Comparison of ENCODE assay signal across 21 cellular contexts in genomic region chr22:47178339-47178738, GRCh38.
DNase-seq lines count a peak whose midpoint lies in the region; ATAC-seq and TF ChIP-seq lines count a peak whose summit lies in the region.
"Had no signal": no experiment of that assay in that cellular context is flagged by ENCODE, and none has a peak within 500 bp of the region (broad histone marks: within the 10 kb centered on the region; RNA-seq: fewer than 3 reads in every experiment).

No MANE protein-coding gene starts in this region.

- ATAC-seq in upper lobe of right lung (no peak), Right ventricle myocardium superior (ENCODE audit: poor library complexity) (no peak), GM18858 (IDR thresholded peaks at IDR 0.05; ENCODE audit: unreplicated experiment) (no peak)
- ATAC-seq: A549, HCT116 had no signal

- peak; percentile 43 for DNase-seq in activated effector memory CD4-positive, alpha-beta T cell treated with anti-CD3 and anti-CD28 coated beads, Interleukin-2, amount 50 U/mL, for 16 hours
- DNase-seq in activated effector memory CD4-positive, alpha-beta T cell treated with Interleukin-2 at 50 U/mL for 16 hours: no peak
- DNase-seq in islet precursor cell: peak; percentile 25
- DNase-seq in ovary: peak in 4 of 5 donors; percentile 0 to 5 (median 2)
- DNase-seq in upper lobe of right lung: peak; percentile 26
- no peak for DNase-seq in NCI-H524 treated with DMSO at 0.1 percent for 48 hours (lab: John Stamatoyannopoulos, UW)
- DNase-seq in Right ventricle myocardium superior: no peak
- DNase-seq: AML-193; CD4-positive, alpha-beta memory T cell; DMS153; DMS79; GDM1; GOT3; H7; HFFc6 had no signal

- intact Hi-C loops in ovary (cut with DNase I): no loop called here
- intact Hi-C loops in upper lobe of right lung (cut with DNase I): no loop called here
- intact Hi-C loops in Right ventricle myocardium superior (cut with DNase I): no loop called here

- TF ChIP-seq POLR2A in ovary (IDR thresholded peaks at IDR 0.05): no peak

- H3K4me1 ChIP-seq in ovary (ENCODE audit: insufficient read depth) (peaks cover 11% of the 10 kb centered on the region), upper lobe of right lung (no peaks in the 10 kb centered on the region)
- H3K4me1 ChIP-seq: A549 had no signal

- TF ChIP-seq CTCF in ovary (IDR thresholded peaks at IDR 0.05) (no peak), upper lobe of right lung (IDR thresholded peaks at IDR 0.05) (no peak)

- no peak for TF ChIP-seq EP300 in ovary (IDR thresholded peaks at IDR 0.05)

- H3K9me3 ChIP-seq in ovary (no peaks in the 10 kb centered on the region), upper lobe of right lung (no peaks in the 10 kb centered on the region)
- H3K9me3 ChIP-seq: A549 had no signal

- H3K27ac ChIP-seq in ovary (no peak overlapping the region), upper lobe of right lung (no peak overlapping the region)
- H3K27ac ChIP-seq: 22Rv1, A549, C4-2B, HL-60 had no signal

- no peak overlapping the region for H3K4me3 ChIP-seq in ovary
- no peak overlapping the region for H3K4me3 ChIP-seq in upper lobe of right lung
- H3K4me3 ChIP-seq: A549 had no signal

- 93 to 95% (median 93%) methylated on average over 5 of the region's 5 CpGs for WGBS in ovary, 3 donors

- H3K36me3 ChIP-seq in ovary (no peaks in the 10 kb centered on the region), upper lobe of right lung (no peaks in the 10 kb centered on the region)

- H3K27me3 ChIP-seq in ovary (no peaks in the 10 kb centered on the region), upper lobe of right lung (no peaks in the 10 kb centered on the region)

Comparison
In these comparisons a context has a peak if more than half of its experiments do, and no peak if none do; other contexts are left out.
1. DNase-seq: peak in activated effector memory CD4-positive, alpha-beta T cell treated with anti-CD3 and anti-CD28 coated beads, Interleukin-2, amount 50 U/mL, for 16 hours (single experiment), islet precursor cell (single experiment), ovary (4 of 5) and upper lobe of right lung (single experiment); none in activated effector memory CD4-positive, alpha-beta T cell treated with Interleukin-2 at 50 U/mL for 16 hours (single experiment), NCI-H524 treated with DMSO at 0.1 percent for 48 hours (single experiment) and Right ventricle myocardium superior (single experiment).